In the genomic region with DNA sequence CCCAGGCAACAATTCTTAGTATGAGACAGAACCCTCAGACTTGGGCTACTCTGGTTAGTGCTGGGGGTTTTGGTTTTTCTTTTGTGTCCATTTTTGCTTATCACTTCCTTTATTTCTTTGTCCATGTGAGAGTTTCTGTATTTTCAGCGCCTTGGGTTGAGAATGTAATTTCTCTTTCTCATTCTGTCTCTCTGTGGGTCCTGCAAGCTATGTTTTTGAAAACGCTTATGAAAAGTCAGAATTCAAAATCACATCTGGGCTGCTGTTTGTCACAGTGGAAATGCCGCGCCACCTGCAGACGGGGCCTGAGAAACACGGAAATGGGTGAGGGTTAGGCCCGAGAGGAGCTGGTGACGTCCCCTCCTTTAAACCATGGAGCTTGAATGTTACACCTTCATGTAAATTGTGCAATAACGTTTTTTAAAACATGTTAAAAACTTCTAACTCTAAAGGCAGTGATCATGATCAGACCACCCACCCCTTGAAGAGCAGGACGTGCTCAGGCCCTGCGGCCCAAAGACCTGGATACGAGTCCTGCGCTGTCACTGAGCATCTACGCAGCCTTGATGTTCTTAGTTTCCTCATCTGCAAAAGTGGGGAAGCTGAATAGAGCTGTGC, we compare ENCODE assay signal across 8 cellular contexts. TPM values are rescaled to one million over a fixed set of nuclear protein-coding genes. Genes with fewer than 3 reads are reported as not detected.
A peak's percentile ranks its signal among the peaks of the same experiment; 100 is the strongest.
DNase-seq lines count a peak whose midpoint lies in the region; ATAC-seq and TF ChIP-seq lines count a peak whose summit lies in the region.

No MANE protein-coding gene starts in this region.

- WGBS in tibial nerve, 2 donors: 71 to 77% methylated on average over 14 of the region's 14 CpGs
- 66 to 77% (median 75%) methylated on average over 14 of the region's 14 CpGs for WGBS in ovary, 3 donors

- TF ChIP-seq POLR2A in tibial nerve (IDR thresholded peaks at IDR 0.05): no peak
- TF ChIP-seq POLR2A in ovary (IDR thresholded peaks at IDR 0.05): no peak

- H3K4me3 ChIP-seq in OCI-LY1 (ENCODE audit: low read depth, low read length, poor library complexity, severe bottlenecking) (no peak overlapping the region), iPS-20b (ENCODE audit: low read length) (no peak overlapping the region), tibial nerve (no peak overlapping the region), ovary (no peak overlapping the region)

- H3K4me3 Mint-ChIP-seq in activated naive CD4-positive, alpha-beta T cell treated with anti-CD3 and anti-CD28 coated beads, Interleukin-2, amount 10 ng/mL, durations not matched to agents 7 days and 5 days: no peak overlapping the region

- TF ChIP-seq EP300 in tibial nerve (IDR thresholded peaks at IDR 0.05): no peak
- no peak for TF ChIP-seq EP300 in ovary (IDR thresholded peaks at IDR 0.05)

- H3K9me3 Mint-ChIP-seq in activated naive CD4-positive, alpha-beta T cell treated with anti-CD3 and anti-CD28 coated beads, Interleukin-2, amount 10 ng/mL, durations not matched to agents 7 days and 5 days: no peaks in the 10 kb centered on the region
- H3K9me3 Mint-ChIP-seq in activated naive CD4-positive, alpha-beta T cell treated with anti-CD3 and anti-CD28 coated beads, Interleukin-2, amount 50 U/mL, for 72 hours: no peaks in the 10 kb centered on the region

- H3K4me1 ChIP-seq in OCI-LY1 (ENCODE audit: insufficient read depth, low read length, severe bottlenecking): peaks cover 82% of the 10 kb centered on the region
- peaks cover 35% of the 10 kb centered on the region for H3K4me1 ChIP-seq in iPS-20b (ENCODE audit: insufficient read depth, low read length)
- peaks cover 0 to 91% (median 73%) of the 10 kb centered on the region in 4 donors for H3K4me1 ChIP-seq in tibial nerve
- H3K4me1 ChIP-seq in ovary (ENCODE audit: insufficient read depth): peaks cover 49% of the 10 kb centered on the region

- intact Hi-C loops in ovary (cut with DNase I): no loop called here

- H4K20me1 ChIP-seq in OCI-LY1 (ENCODE audit: insufficient read depth, low read length): no peaks in the 10 kb centered on the region

- H3K27me3 ChIP-seq in OCI-LY1 (ENCODE audit: insufficient read depth, low read length) (no peaks in the 10 kb centered on the region), iPS-20b (ENCODE audit: insufficient read depth, low read length) (no peaks in the 10 kb centered on the region), tibial nerve (no peaks in the 10 kb centered on the region), ovary (no peaks in the 10 kb centered on the region)

- H3K9ac ChIP-seq in OCI-LY1 (ENCODE audit: low read length): peak overlapping the region; percentile 22; the same call in 1 of the 2 replicates
- peak overlapping the region; percentile 74 for H3K9ac ChIP-seq in iPS-20b (ENCODE audit: low read depth, low read length)

- H3K9me3 ChIP-seq in OCI-LY1 (ENCODE audit: low read length): no peaks in the 10 kb centered on the region
- no peaks in the 10 kb centered on the region for H3K9me3 ChIP-seq in iPS-20b (ENCODE audit: insufficient read depth, low read depth, low read length)
- H3K9me3 ChIP-seq in tibial nerve: no peaks in the 10 kb centered on the region
- no peaks in the 10 kb centered on the region for H3K9me3 ChIP-seq in ovary

- peaks cover 15% of the 10 kb centered on the region for H3K79me2 ChIP-seq in OCI-LY1 (ENCODE audit: insufficient read depth, low read length)

- H3K4me1 Mint-ChIP-seq in activated naive CD4-positive, alpha-beta T cell treated with anti-CD3 and anti-CD28 coated beads, Interleukin-2, amount 10 ng/mL, durations not matched to agents 7 days and 5 days: peaks cover 9% of the 10 kb centered on the region

- no peak overlapping the region for H2AFZ ChIP-seq in OCI-LY1 (ENCODE audit: low read length)

- no peaks in the 10 kb centered on the region for H3K27me3 Mint-ChIP-seq in activated naive CD4-positive, alpha-beta T cell treated with anti-CD3 and anti-CD28 coated beads, Interleukin-2, amount 10 ng/mL, durations not matched to agents 7 days and 5 days

- H3K36me3 ChIP-seq in OCI-LY1 (ENCODE audit: insufficient read depth, low read length) (peaks cover 78% of the 10 kb centered on the region; the same call in 1 of the 2 replicates), iPS-20b (ENCODE audit: insufficient read depth, low read depth, low read length) (no peaks in the 10 kb centered on the region; the same call in 1 of the 2 replicates), tibial nerve (no peaks in the 10 kb centered on the region), ovary (no peaks in the 10 kb centered on the region)

- no peak for ATAC-seq in activated naive CD4-positive, alpha-beta T cell treated with anti-CD3 and anti-CD28 coated beads, Interleukin-2, amount 50 U/mL, for 72 hours
- no peak for ATAC-seq in HG02973 (IDR thresholded peaks at IDR 0.05; ENCODE audit: unreplicated experiment)

- TF ChIP-seq CTCF in OCI-LY1 (IDR thresholded peaks at IDR 0.05; ENCODE audit: low read length) (peak; percentile 94), tibial nerve (IDR thresholded peaks at IDR 0.05) (no peak), ovary (IDR thresholded peaks at IDR 0.05) (no peak)

- no peaks in the 10 kb centered on the region for H3K9me2 ChIP-seq in OCI-LY1 (ENCODE audit: low read depth, low read length)

- H3K27ac Mint-ChIP-seq in activated naive CD4-positive, alpha-beta T cell treated with anti-CD3 and anti-CD28 coated beads, Interleukin-2, amount 10 ng/mL, durations not matched to agents 7 days and 5 days: no peak overlapping the region
- H3K27ac Mint-ChIP-seq in activated naive CD4-positive, alpha-beta T cell treated with anti-CD3 and anti-CD28 coated beads, Interleukin-2, amount 50 U/mL, for 72 hours: no peak overlapping the region

- H3K4me2 ChIP-seq in OCI-LY1 (ENCODE audit: low read length): peak overlapping the region; percentile 8; the same call in 1 of the 2 replicates

- peak overlapping the region; percentile 78 for H3K27ac ChIP-seq in OCI-LY1 (ENCODE audit: low read depth, low read length, poor library complexity, severe bottlenecking)
- H3K27ac ChIP-seq in iPS-20b (ENCODE audit: low read length): peak overlapping the region; percentile 11
- H3K27ac ChIP-seq in tibial nerve: peak overlapping the region; percentile 71 to 94 (median 76)
- peak overlapping the region in 1 of 2 donors; percentile 71 for H3K27ac ChIP-seq in ovary

- no peaks in the 10 kb centered on the region for H3F3A ChIP-seq in OCI-LY1 (ENCODE audit: insufficient read depth, low read length)

- DNase-seq in activated naive CD4-positive, alpha-beta T cell treated with anti-CD3 and anti-CD28 coated beads, Interleukin-2, amount 10 ng/mL, durations not matched to agents 7 days and 5 days: peak; percentile 70
- no peak for DNase-seq in activated naive CD4-positive, alpha-beta T cell treated with anti-CD3 and anti-CD28 coated beads, Interleukin-2, amount 50 U/mL, for 72 hours (ENCODE audit: low spot score in 2 of 2)
- DNase-seq in tibial nerve (ENCODE audit: low spot score in 2 of 2) (no peak), Ammon's horn (ENCODE audit: low spot score) (no peak), ovary (no peak)

- CTCF ChIA-PET in activated naive CD4-positive, alpha-beta T cell treated with anti-CD3 and anti-CD28 coated beads, Interleukin-2, amount 10 ng/mL, durations not matched to agents 7 days and 5 days (lab: Charles Lee): interaction anchor here (0.6 to 5.2 kb wide), 32 partner anchors 8 to 326 kb away, joined by 3 to 81 read pairs (median 3); no protein-coding TSS in a partner anchor

- no peaks in the 10 kb centered on the region for H3K36me3 Mint-ChIP-seq in activated naive CD4-positive, alpha-beta T cell treated with anti-CD3 and anti-CD28 coated beads, Interleukin-2, amount 10 ng/mL, durations not matched to agents 7 days and 5 days
- no peaks in the 10 kb centered on the region for H3K36me3 Mint-ChIP-seq in activated naive CD4-positive, alpha-beta T cell treated with anti-CD3 and anti-CD28 coated beads, Interleukin-2, amount 50 U/mL, for 72 hours

RNA-seq across cellular contexts. Expression of gene JDP2, which starts 26.1 kb away (rescaled TPM):
- total RNA-seq in activated naive CD4-positive, alpha-beta T cell treated with anti-CD3 and anti-CD28 coated beads, Interleukin-2, amount 50 U/mL, for 72 hours: 1 to 10 TPM in 1 of 2 donors, under 1 TPM in 1; 0.46 to 2.0 TPM
- total RNA-seq in tibial nerve (100 to 1,000 TPM in 2 of 4 donors, 10 to 100 TPM in 2; 82.3 to 147 (median 106) TPM), ovary (10 to 100 TPM; 19.0 to 89.9 (median 26.8) TPM)
- 10 to 100 TPM; 16.2 to 22.5 TPM for polyA plus RNA-seq in ovary

Comparison
In these comparisons a context has a peak if more than half of its experiments do, and no peak if none do; other contexts are left out.
1. RNA of gene JDP2, which starts 26.1 kb away (total RNA-seq): 82.3 to 147 TPM in tibial nerve and 19.0 to 89.9 TPM in ovary; 0.46 to 2.0 TPM in activated naive CD4-positive, alpha-beta T cell treated with anti-CD3 and anti-CD28 coated beads, Interleukin-2, amount 50 U/mL, for 72 hours; every median in the first group is over 4 times any median in the second.